ENCODE assay signal across 13 cellular contexts in the genomic region with DNA sequence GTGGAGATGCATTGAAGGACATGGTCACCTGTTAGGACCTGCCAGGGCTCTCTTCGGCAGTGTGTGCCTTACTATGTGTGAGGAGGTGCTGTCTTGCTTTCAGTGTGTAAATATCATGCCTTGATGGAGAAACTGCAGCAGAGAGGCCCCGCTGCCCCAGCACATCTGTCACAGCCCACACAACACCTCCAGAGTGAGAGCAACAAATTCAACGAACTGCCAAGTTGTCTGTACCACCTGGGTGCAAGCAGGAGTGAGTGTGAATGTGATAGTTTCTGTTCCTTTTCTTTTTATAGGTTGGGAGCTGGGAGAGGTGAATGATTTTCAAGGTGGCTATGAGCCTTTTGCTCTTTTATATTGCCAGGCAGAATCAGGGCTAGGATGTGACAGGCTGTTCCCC.
DNase-seq lines count a peak whose midpoint lies in the region; ATAC-seq and TF ChIP-seq lines count a peak whose summit lies in the region.
"Had no signal": no experiment of that assay in that cellular context is flagged by ENCODE, and none has a peak within 500 bp of the region (broad histone marks: within the 10 kb centered on the region; RNA-seq: fewer than 3 reads in every experiment).

No MANE protein-coding gene starts in this region.

- intact Hi-C loops in OCI-LY7 (cut with micrococcal nuclease; ENCODE audit: unreplicated experiment): loop anchor here (1.0 to 2.0 kb wide), 2 partner anchors 82 to 98 kb away; no protein-coding TSS in a partner anchor

- H3K4ac ChIP-seq in mesendoderm (ENCODE audit: low read depth, low read length): no peak overlapping the region

- H3K4me1 ChIP-seq in OCI-LY7 (ENCODE audit: insufficient read depth, low read length, poor library complexity, severe bottlenecking): peaks cover 56% of the 10 kb centered on the region
- no peaks in the 10 kb centered on the region for H3K4me1 ChIP-seq in mesendoderm (ENCODE audit: control insufficient read depth, low read depth, low read length)
- H3K4me1 ChIP-seq: right atrium auricular region had no signal

- WGBS in mesendoderm (ENCODE audit: extremely low coverage, insufficient coverage, low lambda C conversion rate): no CpG with 5 or more reads among the region's 3 CpGs

- H3K4me2 ChIP-seq in OCI-LY7 (ENCODE audit: low read length): peak overlapping the region; percentile 70
- no peak overlapping the region for H3K4me2 ChIP-seq in mesendoderm (ENCODE audit: low read length)

- TF ChIP-seq CTCF in OCI-LY7 (conservative IDR thresholded peaks at IDR 0.05; ENCODE audit: low read length): no peak

- peak overlapping the region; percentile 85 for H3K27ac ChIP-seq in OCI-LY7 (ENCODE audit: low read depth, low read length, poor library complexity, severe bottlenecking)
- no peak overlapping the region for H3K27ac ChIP-seq in mesendoderm (ENCODE audit: low read depth, low read length)
- H3K27ac ChIP-seq: right atrium auricular region had no signal

- DNase-seq in OCI-LY7 (ENCODE audit: low spot score) (peak; percentile 89), HT-29 (ENCODE audit: low spot score) (no peak), mesendoderm (no peak), DMS79 treated with DMSO at 0.1 percent for 48 hours (lab: John Stamatoyannopoulos, UW) (no peak)
- DNase-seq: activated CD4-positive, alpha-beta T cell treated with anti-CD3 and anti-CD28 coated beads, Interleukin-2, amount 10 ng/mL, durations not matched to agents 24 days and 14 days; KBM-7; T-helper 1 cell had no signal

- no peak overlapping the region for H2BK15ac ChIP-seq in mesendoderm (replicated peaks; ENCODE audit: low read depth)

- no peaks in the 10 kb centered on the region for H3K79me2 ChIP-seq in OCI-LY7 (ENCODE audit: insufficient read depth, low read depth, low read length)
- no peaks in the 10 kb centered on the region for H3K79me2 ChIP-seq in mesendoderm (ENCODE audit: control insufficient read depth, insufficient read depth, low read length)

- no TSS peak for BruUV-seq in OCI-LY7 (replicated peaks; lab: Mats Ljungman, UMichigan)

- no peaks in the 10 kb centered on the region for H3K27me3 ChIP-seq in mesendoderm (ENCODE audit: insufficient read depth, low read length, poor library complexity)
- H3K27me3 ChIP-seq: right atrium auricular region had no signal

- H4K8ac ChIP-seq in mesendoderm (ENCODE audit: low read depth, low read length): no peak overlapping the region

- ATAC-seq in GM18511 (IDR thresholded peaks at IDR 0.05; ENCODE audit: unreplicated experiment) (peak; percentile 88), GM21367 (IDR thresholded peaks at IDR 0.05; ENCODE audit: unreplicated experiment) (peak; percentile 83), HG02943 (IDR thresholded peaks at IDR 0.05; ENCODE audit: low read depth, unreplicated experiment) (peak; percentile 77), GM18520 (IDR thresholded peaks at IDR 0.05; ENCODE audit: unreplicated experiment) (no peak)
- ATAC-seq: activated T-helper 17 cell treated with anti-CD3 and anti-CD28 coated beads, Interleukin-2, amount 50 U/mL, for 72 hours had no signal

- H3K79me1 ChIP-seq in mesendoderm (ENCODE audit: low read length): no peaks in the 10 kb centered on the region

- H2BK5ac ChIP-seq in mesendoderm (ENCODE audit: low read length): no peak overlapping the region

- H2AFZ ChIP-seq in OCI-LY7 (ENCODE audit: low read length): peak overlapping the region; percentile 34; the same call in 1 of the 2 replicates

- no peaks in the 10 kb centered on the region for H3K9me3 ChIP-seq in OCI-LY7 (ENCODE audit: low read length)
- H3K9me3 ChIP-seq: right atrium auricular region had no signal

- peak overlapping the region; percentile 30 for H3K4me3 ChIP-seq in OCI-LY7 (ENCODE audit: low read depth, low read length, poor library complexity, severe bottlenecking)
- H3K4me3 ChIP-seq in mesendoderm (ENCODE audit: low read length): no peak overlapping the region
- H3K4me3 ChIP-seq: right atrium auricular region had no signal

- H2BK120ac ChIP-seq in mesendoderm (ENCODE audit: low read depth, low read length): no peak overlapping the region

- no peaks in the 10 kb centered on the region for H3K9me2 ChIP-seq in OCI-LY7 (ENCODE audit: insufficient read depth, low read length)

- no peak overlapping the region for H3K18ac ChIP-seq in mesendoderm (ENCODE audit: low read length)

- H4K20me1 ChIP-seq in OCI-LY7 (ENCODE audit: insufficient read depth, low read length): no peaks in the 10 kb centered on the region

- POLR2A ChIA-PET in OCI-LY7 (lab: Charles Lee): interaction anchor here (0.7 to 2.8 kb wide), 8 partner anchors 11 to 152 kb away, joined by 3 to 17 read pairs (median 4); partner anchors contain the start of gene KIAA0040

- no peak overlapping the region for H2AK5ac ChIP-seq in mesendoderm (ENCODE audit: low read length)

- H3K9ac ChIP-seq in mesendoderm (ENCODE audit: low read length): no peak overlapping the region

- H3K23ac ChIP-seq in mesendoderm (ENCODE audit: low read length): no peak overlapping the region

- H3K56ac ChIP-seq in mesendoderm (ENCODE audit: low read length): no peak overlapping the region

- CTCF ChIA-PET in OCI-LY7 (lab: Charles Lee; ENCODE audit: unreplicated experiment): interaction anchor here (0.9 kb wide), 1 partner anchor 153 kb away, joined by 3 read pairs; no protein-coding TSS in a partner anchor

- H3K36me3 ChIP-seq in OCI-LY7 (ENCODE audit: insufficient read depth, low read length): no peaks in the 10 kb centered on the region
- no peaks in the 10 kb centered on the region for H3K36me3 ChIP-seq in mesendoderm (ENCODE audit: control insufficient read depth, insufficient read depth, low read length)
- H3K36me3 ChIP-seq: right atrium auricular region had no signal

- H4K5ac ChIP-seq in mesendoderm (ENCODE audit: low read length): no peak overlapping the region
